ENCODE assay signal across 11 cellular contexts in the genomic region with DNA sequence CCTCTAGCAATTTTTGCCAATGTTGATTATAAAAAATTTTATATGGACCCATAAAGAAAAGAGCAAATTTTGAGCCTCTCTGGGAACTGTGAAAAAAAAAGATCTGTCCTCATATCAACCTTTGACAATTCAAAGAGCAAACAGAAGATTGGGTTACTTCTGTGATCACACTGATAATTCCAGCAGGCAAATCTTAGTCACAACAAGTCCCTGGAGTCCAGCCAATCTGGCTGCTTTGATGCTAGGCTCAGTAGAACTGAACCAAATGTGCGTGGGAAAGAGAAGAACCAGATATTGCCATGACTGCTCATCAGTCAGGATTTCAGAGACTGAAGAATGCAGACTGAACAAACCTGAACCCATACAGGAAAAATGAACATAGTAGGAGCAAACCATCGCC.
DNase-seq lines count a peak whose midpoint lies in the region; ATAC-seq and TF ChIP-seq lines count a peak whose summit lies in the region.
"Had no signal": no experiment of that assay in that cellular context is flagged by ENCODE, and none has a peak within 500 bp of the region (broad histone marks: within the 10 kb centered on the region; RNA-seq: fewer than 3 reads in every experiment).

No MANE protein-coding gene starts in this region.

- H3K27me3 Mint-ChIP-seq in activated naive CD8-positive, alpha-beta T cell treated with anti-CD3 and anti-CD28 coated beads for 36 hours: no peaks in the 10 kb centered on the region

- ATAC-seq in HG02970 (IDR thresholded peaks at IDR 0.05; ENCODE audit: low FRiP score, unreplicated experiment) (no peak), GM19324 (IDR thresholded peaks at IDR 0.05; ENCODE audit: low FRiP score, unreplicated experiment) (no peak), HG02973 (IDR thresholded peaks at IDR 0.05; ENCODE audit: unreplicated experiment) (no peak)

- no peak overlapping the region for H3K4me3 Mint-ChIP-seq in activated naive CD8-positive, alpha-beta T cell treated with anti-CD3 and anti-CD28 coated beads for 36 hours
- H3K4me3 Mint-ChIP-seq: activated naive CD4-positive, alpha-beta T cell treated with anti-CD3 and anti-CD28 coated beads for 36 hours had no signal

- TF ChIP-seq CTCF in epithelial cell of proximal tubule (conservative IDR thresholded peaks at IDR 0.05; ENCODE audit: low read depth, low read length) (no peak), retinal pigment epithelial cell (conservative IDR thresholded peaks at IDR 0.05; ENCODE audit: low read depth, low read length) (no peak)

- no peak overlapping the region for H3K4me3 ChIP-seq in epithelial cell of proximal tubule (ENCODE audit: low read depth, low read length)
- H3K4me3 ChIP-seq in retinal pigment epithelial cell (ENCODE audit: low read length): no peak overlapping the region
- H3K4me3 ChIP-seq: thoracic aorta had no signal

- no peak overlapping the region for H3K27ac Mint-ChIP-seq in activated naive CD8-positive, alpha-beta T cell treated with anti-CD3 and anti-CD28 coated beads for 36 hours
- H3K27ac Mint-ChIP-seq: activated naive CD4-positive, alpha-beta T cell treated with anti-CD3 and anti-CD28 coated beads for 36 hours had no signal

- peak; percentile 12 for DNase-seq in DMS 273 treated with DMSO at 0.1 percent for 48 hours (lab: John Stamatoyannopoulos, UW)
- peak; percentile 62 for DNase-seq in NCI-H69 (lab: John Stamatoyannopoulos, UW)
- peak; percentile 49 for DNase-seq in epithelial cell of proximal tubule (ENCODE audit: low read depth)
- peak; percentile 8 for DNase-seq in retinal pigment epithelial cell (ENCODE audit: low read depth)
- DNase-seq in activated naive CD8-positive, alpha-beta T cell treated with anti-CD3 and anti-CD28 coated beads for 36 hours: no peak
- DNase-seq: activated naive CD4-positive, alpha-beta T cell treated with anti-CD3 and anti-CD28 coated beads for 36 hours; NCI-H748 treated with DMSO at 0.1 percent for 48 hours had no signal

- H3K9me3 Mint-ChIP-seq in activated naive CD8-positive, alpha-beta T cell treated with anti-CD3 and anti-CD28 coated beads for 36 hours: peaks cover 6% of the 10 kb centered on the region

- no peaks in the 10 kb centered on the region for H3K36me3 Mint-ChIP-seq in activated naive CD8-positive, alpha-beta T cell treated with anti-CD3 and anti-CD28 coated beads for 36 hours

- no peaks in the 10 kb centered on the region for H3K4me1 Mint-ChIP-seq in activated naive CD8-positive, alpha-beta T cell treated with anti-CD3 and anti-CD28 coated beads for 36 hours
